Comparison of ENCODE assay signal across 23 cellular contexts in genomic region chr9:20409321-20410092, GRCh38.
DNase-seq lines count a peak whose midpoint lies in the region; FAIRE-seq and TF ChIP-seq lines count a peak whose summit lies in the region.
"Had no signal": no experiment of that assay in that cellular context is flagged by ENCODE, and none has a peak within 500 bp of the region (broad histone marks: within the 10 kb centered on the region; RNA-seq: fewer than 3 reads in every experiment).

No MANE protein-coding gene starts in this region.

- H3K27ac ChIP-seq in colonic mucosa = peak overlapping the region; percentile 73
- H3K27ac ChIP-seq: Peyer's patch had no signal

- H3K9ac ChIP-seq in colonic mucosa (ENCODE audit: low read depth in 2 of 2, low read length in 2 of 2) = no peak overlapping the region

- no peak overlapping the region for H3K4me3 ChIP-seq in colonic mucosa
- H3K4me3 ChIP-seq: GM12878, Peyer's patch had no signal

- CTCF ChIA-PET in activated naive CD4-positive, alpha-beta T cell treated with anti-CD3 and anti-CD28 coated beads, Interleukin-2, amount 10 ng/mL, durations not matched to agents 7 days and 5 days (lab: Charles Lee) = interaction anchor here (0.7 to 1.2 kb wide), 2 partner anchors 12 to 14 kb away, joined by 3 read pairs; no protein-coding TSS in a partner anchor
- CTCF ChIA-PET in activated naive CD4-positive, alpha-beta T cell treated with anti-CD3 and anti-CD28 coated beads for 36 hours (lab: Charles Lee) = no interaction called here
- CTCF ChIA-PET in MCF 10A (lab: Yijun Ruan, JAX) = interaction anchor here (0.5 to 0.6 kb wide), 2 partner anchors 53 to 354 kb away, joined by 3 read pairs; no protein-coding TSS in a partner anchor

- TF ChIP-seq CTCF in colonic mucosa (IDR thresholded peaks at IDR 0.05) (no peak), nephron progenitor cell (IDR thresholded peaks at IDR 0.05) (no peak), MCF 10A (IDR thresholded peaks at IDR 0.05; ENCODE audit: unreplicated experiment) (no peak)

- no peaks in the 10 kb centered on the region for H3K4me1 ChIP-seq in colonic mucosa

- H3K9me3 Mint-ChIP-seq in activated naive CD4-positive, alpha-beta T cell treated with anti-CD3 and anti-CD28 coated beads, Interleukin-2, amount 10 ng/mL, durations not matched to agents 7 days and 5 days = no peaks in the 10 kb centered on the region
- no peaks in the 10 kb centered on the region for H3K9me3 Mint-ChIP-seq in activated naive CD4-positive, alpha-beta T cell treated with anti-CD3 and anti-CD28 coated beads for 36 hours
- no peaks in the 10 kb centered on the region for H3K9me3 Mint-ChIP-seq in nephron progenitor cell
- no peaks in the 10 kb centered on the region for H3K9me3 Mint-ChIP-seq in MCF 10A (ENCODE audit: unreplicated experiment)
- H3K9me3 Mint-ChIP-seq: CD14-positive monocyte had no signal

- POLR2A ChIA-PET in MCF 10A (lab: Yijun Ruan, JAX) = no interaction called here

- peaks cover 66% of the 10 kb centered on the region for H3K36me3 Mint-ChIP-seq in activated naive CD4-positive, alpha-beta T cell treated with anti-CD3 and anti-CD28 coated beads, Interleukin-2, amount 10 ng/mL, durations not matched to agents 7 days and 5 days
- peaks cover 17% of the 10 kb centered on the region for H3K36me3 Mint-ChIP-seq in activated naive CD4-positive, alpha-beta T cell treated with anti-CD3 and anti-CD28 coated beads for 36 hours (ENCODE audit: low read depth)
- H3K36me3 Mint-ChIP-seq in nephron progenitor cell (ENCODE audit: low read depth) (peaks cover 34% of the 10 kb centered on the region), MCF 10A (ENCODE audit: insufficient read depth, unreplicated experiment) (no peaks in the 10 kb centered on the region)

- no peak for TF ChIP-seq POLR2A in GM12891 (IDR thresholded peaks at IDR 0.05; ENCODE audit: low read depth, low read length)

- H3K4me1 Mint-ChIP-seq in activated naive CD4-positive, alpha-beta T cell treated with anti-CD3 and anti-CD28 coated beads, Interleukin-2, amount 10 ng/mL, durations not matched to agents 7 days and 5 days = peaks cover 56% of the 10 kb centered on the region
- peaks cover 43% of the 10 kb centered on the region for H3K4me1 Mint-ChIP-seq in activated naive CD4-positive, alpha-beta T cell treated with anti-CD3 and anti-CD28 coated beads for 36 hours (ENCODE audit: low read depth)
- H3K4me1 Mint-ChIP-seq in nephron progenitor cell = peaks cover 64% of the 10 kb centered on the region
- H3K4me1 Mint-ChIP-seq in MCF 10A (ENCODE audit: insufficient read depth, unreplicated experiment) = no peaks in the 10 kb centered on the region

- H3K36me3 ChIP-seq in colonic mucosa = no peaks in the 10 kb centered on the region
- H3K36me3 ChIP-seq: Peyer's patch had no signal

- no TSS peak for BruUV-seq in MCF 10A (replicated peaks; lab: Mats Ljungman, UMichigan)

- peak overlapping the region; percentile 14 for H3K4me3 Mint-ChIP-seq in activated naive CD4-positive, alpha-beta T cell treated with anti-CD3 and anti-CD28 coated beads, Interleukin-2, amount 10 ng/mL, durations not matched to agents 7 days and 5 days
- H3K4me3 Mint-ChIP-seq in activated naive CD4-positive, alpha-beta T cell treated with anti-CD3 and anti-CD28 coated beads for 36 hours = no peak overlapping the region
- H3K4me3 Mint-ChIP-seq in nephron progenitor cell (no peak overlapping the region), MCF 10A (ENCODE audit: unreplicated experiment) (no peak overlapping the region)
- H3K4me3 Mint-ChIP-seq: B cell, CD14-positive monocyte had no signal

- no peak overlapping the region for H3K27ac Mint-ChIP-seq in activated naive CD4-positive, alpha-beta T cell treated with anti-CD3 and anti-CD28 coated beads, Interleukin-2, amount 10 ng/mL, durations not matched to agents 7 days and 5 days
- no peak overlapping the region for H3K27ac Mint-ChIP-seq in activated naive CD4-positive, alpha-beta T cell treated with anti-CD3 and anti-CD28 coated beads for 36 hours
- H3K27ac Mint-ChIP-seq in nephron progenitor cell = peak overlapping the region; percentile 40
- no peak overlapping the region for H3K27ac Mint-ChIP-seq in MCF 10A (ENCODE audit: low read depth, unreplicated experiment)
- H3K27ac Mint-ChIP-seq: B cell, CD14-positive monocyte had no signal

- no peaks in the 10 kb centered on the region for H3K27me3 ChIP-seq in colonic mucosa
- H3K27me3 ChIP-seq: Peyer's patch had no signal

- H3K27me3 Mint-ChIP-seq in activated naive CD4-positive, alpha-beta T cell treated with anti-CD3 and anti-CD28 coated beads, Interleukin-2, amount 10 ng/mL, durations not matched to agents 7 days and 5 days = no peaks in the 10 kb centered on the region
- H3K27me3 Mint-ChIP-seq in activated naive CD4-positive, alpha-beta T cell treated with anti-CD3 and anti-CD28 coated beads for 36 hours (ENCODE audit: low read depth) = no peaks in the 10 kb centered on the region
- H3K27me3 Mint-ChIP-seq in nephron progenitor cell (ENCODE audit: low read depth, poor library complexity) (peaks cover 2% of the 10 kb centered on the region), MCF 10A (ENCODE audit: insufficient read depth, unreplicated experiment) (peaks cover 61% of the 10 kb centered on the region)
- H3K27me3 Mint-ChIP-seq: B cell had no signal

- no peaks in the 10 kb centered on the region for H3K9me3 ChIP-seq in colonic mucosa
- H3K9me3 ChIP-seq: Caco-2, Peyer's patch had no signal

- intact Hi-C loops in activated naive CD4-positive, alpha-beta T cell treated with anti-CD3 and anti-CD28 coated beads for 36 hours (cut with micrococcal nuclease) = loop anchor here (5.0 kb wide), 1 partner anchor 482 kb away; no protein-coding TSS in a partner anchor
- intact Hi-C loops in colonic mucosa (cut with DNase I) (no loop called here), MCF 10A (cut with micrococcal nuclease) (loop anchor here (5.0 kb wide), 1 partner anchor 482 kb away; no protein-coding TSS in a partner anchor)

- FAIRE-seq in GM12891 (lab: Jason Lieb, UNC) = peak; percentile 41
- FAIRE-seq: A204.1, GM12878, H1 had no signal

- DNase-seq in activated naive CD4-positive, alpha-beta T cell treated with anti-CD3 and anti-CD28 coated beads, Interleukin-2, amount 10 ng/mL, durations not matched to agents 7 days and 5 days = no peak
- DNase-seq in activated naive CD4-positive, alpha-beta T cell treated with anti-CD3 and anti-CD28 coated beads for 36 hours = no peak
- DNase-seq in GM12891 (ENCODE audit: insufficient read length, low spot score) (no peak), colonic mucosa (no peak), nephron progenitor cell (no peak), anterior cingulate cortex (lab: John Stamatoyannopoulos, UW) (no peak), MCF 10A (ENCODE audit: unreplicated experiment) (no peak), MV-4-11 (lab: John Stamatoyannopoulos, UW) (no peak)
- DNase-seq: Caco-2, DMS 273 treated with DMSO at 0.1 percent for 48 hours, DND-41, KG1, NCI-H1105 treated with DMSO at 0.1 percent for 48 hours, NCI-H2029 treated with DMSO at 0.1 percent for 48 hours, NCI-H345, NCI-H524, NCI-H82 had no signal

TF ChIP-seq in GM12891, 5 proteins besides CTCF, POLR2A, EP300 and RAD21:
- TF ChIP-seq SPI1 (IDR thresholded peaks at IDR 0.05; ENCODE audit: low read depth, low read length) (no peak), TAF1 (IDR thresholded peaks at IDR 0.05; ENCODE audit: low read depth, low read length) (no peak), POU2F2 (IDR thresholded peaks at IDR 0.05; ENCODE audit: low read depth, low read length) (no peak), PAX5 (IDR thresholded peaks at IDR 0.05; ENCODE audit: insufficient read depth, low read length, severe bottlenecking) (no peak), POLR2AphosphoS5 (IDR thresholded peaks at IDR 0.05; ENCODE audit: low read depth, low read length) (no peak)
